In genomic region chr5:118990582-118990981, GRCh38 we compare ENCODE assay signal across 2 cellular contexts.
TF ChIP-seq lines count a peak whose summit lies in the region.

No MANE protein-coding gene starts in this region.

TF ChIP-seq in H1, 55 proteins besides CTCF, POLR2A, EP300 and RAD21:
- no peak for TF ChIP-seq TCF12 (IDR thresholded peaks at IDR 0.05; ENCODE audit: low read depth, low read length)
- TF ChIP-seq BCL11A (IDR thresholded peaks at IDR 0.05; ENCODE audit: low read depth in 2 of 2, low read length in 2 of 2), result no peak
- no peak for TF ChIP-seq SIRT6 (IDR thresholded peaks at IDR 0.05; ENCODE audit: low read length)
- no peak for TF ChIP-seq SIX5 (IDR thresholded peaks at IDR 0.05; ENCODE audit: low read depth, low read length)
- TF ChIP-seq MAFK (IDR thresholded peaks at IDR 0.05; ENCODE audit: low read depth, low read length), result no peak
- no peak for TF ChIP-seq POLR2AphosphoS5 (IDR thresholded peaks at IDR 0.05; ENCODE audit: low read depth, low read length)
- no peak for TF ChIP-seq EZH2 (IDR thresholded peaks at IDR 0.05; ENCODE audit: low read depth, low read length, severe bottlenecking)
- TF ChIP-seq SP1 (IDR thresholded peaks at IDR 0.05; ENCODE audit: low read depth, low read length), result no peak
- TF ChIP-seq SAP30 (IDR thresholded peaks at IDR 0.05; ENCODE audit: insufficient read depth, insufficient replicate concordance, low read length), result no peak

TF ChIP-seq in WTC11, 78 proteins besides CTCF, POLR2A, EP300 and RAD21:
- TF ChIP-seq CREB1 (CRISPR knock-in tag; IDR thresholded peaks at IDR 0.05) (no peak), PRRX2 (CRISPR knock-in tag; IDR thresholded peaks at IDR 0.05) (no peak), RORB (CRISPR knock-in tag; IDR thresholded peaks at IDR 0.05) (no peak), MYBL2 (CRISPR knock-in tag; IDR thresholded peaks at IDR 0.05) (no peak), SOX15 (CRISPR knock-in tag; IDR thresholded peaks at IDR 0.05) (no peak), NFATC4 (CRISPR knock-in tag; IDR thresholded peaks at IDR 0.05) (no peak), FOXK1 (CRISPR knock-in tag; IDR thresholded peaks at IDR 0.05) (no peak), ZNF121 (CRISPR knock-in tag; IDR thresholded peaks at IDR 0.05) (no peak), ELF4 (CRISPR knock-in tag; IDR thresholded peaks at IDR 0.05; ENCODE audit: low read depth) (no peak), SP1 (CRISPR knock-in tag; conservative IDR thresholded peaks at IDR 0.05) (no peak), TP53 (CRISPR knock-in tag; IDR thresholded peaks at IDR 0.05) (no peak), AFF4 (CRISPR knock-in tag; IDR thresholded peaks at IDR 0.05; ENCODE audit: borderline replicate concordance) (no peak), TEAD4 (CRISPR knock-in tag; IDR thresholded peaks at IDR 0.05) (no peak), TEAD1 (CRISPR knock-in tag; IDR thresholded peaks at IDR 0.05) (no peak), ZNF219 (CRISPR knock-in tag; IDR thresholded peaks at IDR 0.05; ENCODE audit: borderline replicate concordance) (no peak)
- TF ChIP-seq, protein P1, sequence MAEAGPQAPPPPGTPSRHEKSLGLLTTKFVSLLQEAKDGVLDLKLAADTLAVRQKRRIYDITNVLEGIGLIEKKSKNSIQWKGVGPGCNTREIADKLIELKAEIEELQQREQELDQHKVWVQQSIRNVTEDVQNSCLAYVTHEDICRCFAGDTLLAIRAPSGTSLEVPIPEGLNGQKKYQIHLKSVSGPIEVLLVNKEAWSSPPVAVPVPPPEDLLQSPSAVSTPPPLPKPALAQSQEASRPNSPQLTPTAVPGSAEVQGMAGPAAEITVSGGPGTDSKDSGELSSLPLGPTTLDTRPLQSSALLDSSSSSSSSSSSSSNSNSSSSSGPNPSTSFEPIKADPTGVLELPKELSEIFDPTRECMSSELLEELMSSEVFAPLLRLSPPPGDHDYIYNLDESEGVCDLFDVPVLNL (CRISPR knock-in tag; IDR thresholded peaks at IDR 0.05; ENCODE audit: borderline replicate concordance, low read depth), result no peak
- TF ChIP-seq, protein P2, sequence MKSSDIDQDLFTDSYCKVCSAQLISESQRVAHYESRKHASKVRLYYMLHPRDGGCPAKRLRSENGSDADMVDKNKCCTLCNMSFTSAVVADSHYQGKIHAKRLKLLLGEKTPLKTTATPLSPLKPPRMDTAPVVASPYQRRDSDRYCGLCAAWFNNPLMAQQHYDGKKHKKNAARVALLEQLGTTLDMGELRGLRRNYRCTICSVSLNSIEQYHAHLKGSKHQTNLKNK (CRISPR knock-in tag; IDR thresholded peaks at IDR 0.05), result no peak
- TF ChIP-seq, protein P3, sequence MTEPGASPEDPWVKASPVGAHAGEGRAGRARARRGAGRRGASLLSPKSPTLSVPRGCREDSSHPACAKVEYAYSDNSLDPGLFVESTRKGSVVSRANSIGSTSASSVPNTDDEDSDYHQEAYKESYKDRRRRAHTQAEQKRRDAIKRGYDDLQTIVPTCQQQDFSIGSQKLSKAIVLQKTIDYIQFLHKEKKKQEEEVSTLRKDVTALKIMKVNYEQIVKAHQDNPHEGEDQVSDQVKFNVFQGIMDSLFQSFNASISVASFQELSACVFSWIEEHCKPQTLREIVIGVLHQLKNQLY (CRISPR knock-in tag; IDR thresholded peaks at IDR 0.05), result no peak
